ENCODE assay signal across 29 cellular contexts in genomic region chr13:107625648-107626047, GRCh38.
"Had no signal": no experiment of that assay in that cellular context is flagged by ENCODE, and none has a peak within 500 bp of the region (broad histone marks: within the 10 kb centered on the region; RNA-seq: fewer than 3 reads in every experiment).

No MANE protein-coding gene starts in this region.

- DNase-seq: stimulated activated CD4-positive, alpha-beta T cell treated with anti-CD3 and anti-CD28 coated beads, Interleukin-2, amount 100 ng/mL, for 48 hours; stimulated activated CD4-positive, alpha-beta T cell treated with anti-CD3 and anti-CD28 coated beads, Interleukin-4, amount 100 ng/mL, for 1 hour; stimulated activated CD4-positive, alpha-beta T cell treated with anti-CD3 and anti-CD28 coated beads, Interleukin-4, amount 100 ng/mL, for 24 hours; stimulated activated CD4-positive, alpha-beta T cell treated with anti-CD3 and anti-CD28 coated beads, Interleukin-4, amount 100 ng/mL, for 4 hours; stimulated activated CD8-positive, alpha-beta memory T cell treated with anti-CD3 and anti-CD28 coated beads, Interleukin-4, amount 100 ng/mL, for 48 hours; stimulated activated naive B cell treated with anti-CD40 and anti-IgM and Interleukin-4, amounts not matched to agents 10 μg/mL and 1 μg/mL and 100 μg/mL, for 72 hours; stimulated activated naive CD4-positive, alpha-beta T cell; stimulated activated naive CD4-positive, alpha-beta T cell treated with Interleukin-2 at 50 U/mL for 16 hours; stimulated activated naive CD8-positive, alpha-beta T cell treated with anti-CD3 and anti-CD28 coated beads, Interleukin-15, amount 100 ng/mL, for 72 hours; stimulated activated naive CD8-positive, alpha-beta T cell treated with anti-CD3 and anti-CD28 coated beads, Interleukin-15, Interleukin-2, amounts not matched to agents 100 U/mL and 50 U/mL, for 24 hours; stomach; substantia nigra; testis; thyroid gland; tibial artery; transverse colon; trophoblast cell; upper lobe of left lung; upper lobe of right lung; uterus had no signal

- H3K27ac Mint-ChIP-seq: stimulated activated effector memory CD8-positive, alpha-beta T cell treated with anti-CD3 and anti-CD28 coated beads, Interleukin-12 subunit alpha, Interleukin-12 subunit beta, amount 100 ng/mL, for 72 hours; stimulated activated memory B cell treated with anti-CD40 and anti-IgM and Interleukin-4, amounts not matched to agents 10 μg/mL and 1 μg/mL and 100 μg/mL, for 72 hours; stimulated activated naive B cell treated with anti-CD40 and anti-IgM and Interleukin-4, amounts not matched to agents 10 μg/mL and 1 μg/mL and 100 μg/mL, for 72 hours; stimulated activated naive CD8-positive, alpha-beta T cell treated with anti-CD3 and anti-CD28 coated beads, Interleukin-15, amount 100 ng/mL, for 72 hours; stimulated activated naive CD8-positive, alpha-beta T cell treated with anti-CD3 and anti-CD28 coated beads, Interleukin-15, Interleukin-2, amounts not matched to agents 100 ng/mL and 50 ng/mL, for 24 hours; type B pancreatic cell had no signal

- H3K27ac ChIP-seq: stomach, suprapubic skin, testis, thoracic aorta, thyroid gland, tibial artery, tibial nerve, transverse colon, upper lobe of left lung, upper lobe of right lung, uterus, vagina had no signal

- H3K27me3 Mint-ChIP-seq: stimulated activated memory B cell treated with anti-CD40 and anti-IgM and Interleukin-4, amounts not matched to agents 10 μg/mL and 1 μg/mL and 100 μg/mL, for 72 hours; stimulated activated naive B cell treated with anti-CD40 and anti-IgM and Interleukin-4, amounts not matched to agents 10 μg/mL and 1 μg/mL and 100 μg/mL, for 72 hours; stimulated activated naive CD8-positive, alpha-beta T cell treated with anti-CD3 and anti-CD28 coated beads, Interleukin-15, amount 100 ng/mL, for 72 hours; stimulated activated naive CD8-positive, alpha-beta T cell treated with anti-CD3 and anti-CD28 coated beads, Interleukin-15, Interleukin-2, amounts not matched to agents 100 ng/mL and 50 ng/mL, for 24 hours; type B pancreatic cell had no signal

- H3K4me3 Mint-ChIP-seq: stimulated activated effector memory CD8-positive, alpha-beta T cell treated with anti-CD3 and anti-CD28 coated beads, Interleukin-12 subunit alpha, Interleukin-12 subunit beta, amount 100 ng/mL, for 72 hours; stimulated activated memory B cell treated with anti-CD40 and anti-IgM and Interleukin-4, amounts not matched to agents 10 μg/mL and 1 μg/mL and 100 μg/mL, for 72 hours; stimulated activated naive B cell treated with anti-CD40 and anti-IgM and Interleukin-4, amounts not matched to agents 10 μg/mL and 1 μg/mL and 100 μg/mL, for 72 hours; stimulated activated naive CD8-positive, alpha-beta T cell treated with anti-CD3 and anti-CD28 coated beads, Interleukin-15, amount 100 ng/mL, for 72 hours; stimulated activated naive CD8-positive, alpha-beta T cell treated with anti-CD3 and anti-CD28 coated beads, Interleukin-15, Interleukin-2, amounts not matched to agents 100 ng/mL and 50 ng/mL, for 24 hours; type B pancreatic cell had no signal

- H3K36me3 ChIP-seq: stomach, suprapubic skin, thoracic aorta, thyroid gland, tibial artery, tibial nerve, transverse colon, upper lobe of left lung, upper lobe of right lung, uterus, vagina had no signal

- H3K36me3 Mint-ChIP-seq: stimulated activated effector memory CD8-positive, alpha-beta T cell treated with anti-CD3 and anti-CD28 coated beads, Interleukin-12 subunit alpha, Interleukin-12 subunit beta, amount 100 ng/mL, for 72 hours; stimulated activated memory B cell treated with anti-CD40 and anti-IgM and Interleukin-4, amounts not matched to agents 10 μg/mL and 1 μg/mL and 100 μg/mL, for 72 hours; stimulated activated naive B cell treated with anti-CD40 and anti-IgM and Interleukin-4, amounts not matched to agents 10 μg/mL and 1 μg/mL and 100 μg/mL, for 72 hours; type B pancreatic cell had no signal

- H3K27me3 ChIP-seq: stomach, suprapubic skin, testis, thyroid gland, tibial artery, tibial nerve, transverse colon, upper lobe of left lung, upper lobe of right lung, uterus, vagina had no signal

- H3K4me1 Mint-ChIP-seq: stimulated activated effector memory CD8-positive, alpha-beta T cell treated with anti-CD3 and anti-CD28 coated beads, Interleukin-12 subunit alpha, Interleukin-12 subunit beta, amount 100 ng/mL, for 72 hours; stimulated activated memory B cell treated with anti-CD40 and anti-IgM and Interleukin-4, amounts not matched to agents 10 μg/mL and 1 μg/mL and 100 μg/mL, for 72 hours; stimulated activated naive B cell treated with anti-CD40 and anti-IgM and Interleukin-4, amounts not matched to agents 10 μg/mL and 1 μg/mL and 100 μg/mL, for 72 hours; stimulated activated naive CD8-positive, alpha-beta T cell treated with anti-CD3 and anti-CD28 coated beads, Interleukin-15, amount 100 ng/mL, for 72 hours had no signal

- ATAC-seq: stimulated activated effector memory CD8-positive, alpha-beta T cell treated with anti-CD3 and anti-CD28 coated beads, Interleukin-12 subunit alpha, Interleukin-12 subunit beta, amount 100 ng/mL, for 72 hours; stimulated activated memory B cell treated with anti-CD40 and anti-IgM and Interleukin-4, amounts not matched to agents 10 μg/mL and 1 μg/mL and 100 μg/mL, for 72 hours; stimulated activated naive B cell treated with anti-CD40 and anti-IgM and Interleukin-4, amounts not matched to agents 10 μg/mL and 1 μg/mL and 100 μg/mL, for 72 hours; stimulated activated naive CD8-positive, alpha-beta T cell treated with anti-CD3 and anti-CD28 coated beads, Interleukin-15, amount 100 ng/mL, for 72 hours; stimulated activated naive CD8-positive, alpha-beta T cell treated with anti-CD3 and anti-CD28 coated beads, Interleukin-15, Interleukin-2, amounts not matched to agents 100 U/mL and 50 U/mL, for 24 hours; upper lobe of right lung had no signal

- H3K9me3 ChIP-seq: stomach, suprapubic skin, testis, thoracic aorta, thyroid gland, tibial artery, tibial nerve, transverse colon, upper lobe of left lung, upper lobe of right lung, uterus, vagina had no signal

- H3K4me3 ChIP-seq: stomach, suprapubic skin, testis, thoracic aorta, thyroid gland, tibial artery, tibial nerve, transverse colon, upper lobe of left lung, upper lobe of right lung, uterus, vagina had no signal

- H3K9me3 Mint-ChIP-seq: stimulated activated naive B cell treated with anti-CD40 and anti-IgM and Interleukin-4, amounts not matched to agents 10 μg/mL and 1 μg/mL and 100 μg/mL, for 72 hours; type B pancreatic cell had no signal

- FAIRE-seq: urothelium cell line had no signal
